Comparison of ENCODE assay signal across 8 cellular contexts in the genomic region with DNA sequence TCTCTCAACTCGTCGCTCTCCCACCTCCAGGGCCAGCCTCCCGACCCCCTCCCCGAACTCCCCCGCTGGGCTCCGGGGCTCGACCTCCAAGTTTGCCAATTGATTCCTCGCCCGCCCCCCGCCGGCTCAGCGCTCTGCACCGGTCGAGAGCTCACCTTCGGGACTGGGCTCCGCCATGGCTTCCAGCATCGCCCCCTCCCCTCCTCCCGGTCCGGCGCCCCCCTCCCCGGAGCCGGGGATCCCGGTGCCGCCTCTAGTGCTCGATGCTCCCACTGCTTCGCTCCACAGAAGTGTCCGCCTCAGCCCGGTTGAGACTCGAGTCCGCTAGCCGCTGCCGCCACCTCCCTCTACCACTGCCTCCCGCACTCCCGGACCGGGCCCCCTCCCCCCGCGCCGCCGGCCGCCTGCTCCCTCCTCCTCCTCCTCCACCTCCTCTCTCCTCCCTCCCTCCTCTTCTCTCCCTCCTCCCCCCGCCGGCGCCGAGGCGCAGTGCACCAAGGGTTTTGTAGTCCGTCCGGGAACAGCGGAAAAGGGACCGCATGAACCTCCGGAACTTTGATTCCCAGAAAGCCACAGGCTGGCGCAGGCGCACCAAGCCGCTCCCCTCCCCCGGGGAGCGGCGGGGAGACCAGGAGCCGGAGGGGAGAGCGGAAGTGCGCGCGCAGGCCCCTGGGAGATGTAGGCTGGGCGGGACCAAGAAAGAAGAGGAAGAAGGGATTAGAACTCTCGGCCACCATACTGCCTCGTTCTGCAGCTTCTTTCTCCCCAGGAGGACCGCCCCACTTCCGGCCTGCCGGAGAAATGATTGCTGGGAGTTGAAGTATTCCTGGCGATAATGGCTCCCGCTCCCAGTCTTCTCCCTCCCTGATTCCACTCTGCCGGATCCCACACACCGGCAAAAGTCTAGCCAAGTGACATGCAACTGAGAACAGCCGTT. TPM values are rescaled to one million over a fixed set of nuclear protein-coding genes. Genes with fewer than 3 reads are reported as not detected.
A peak's percentile ranks its signal among the peaks of the same experiment; 100 is the strongest.
DNase-seq lines count a peak whose midpoint lies in the region; ATAC-seq and TF ChIP-seq lines count a peak whose summit lies in the region.

TSS of gene PHF23 (minus strand) at position 367 of the 937 bp plus-strand sequence. CDS start at position 189, 178 bp downstream.

- peaks cover 11% of the 10 kb centered on the region for H3K27me3 Mint-ChIP-seq in HFFc6 (ENCODE audit: insufficient read depth)
- no peaks in the 10 kb centered on the region for H3K27me3 Mint-ChIP-seq in activated naive CD4-positive, alpha-beta T cell treated with anti-CD3 and anti-CD28 coated beads, Interleukin-2, amount 50 U/mL, for 24 hours

- peak within 1 kb of the TSS; percentile 93 for H3K4me3 Mint-ChIP-seq in HFFc6
- peak within 1 kb of the TSS; percentile 90 for H3K4me3 Mint-ChIP-seq in activated naive CD4-positive, alpha-beta T cell treated with anti-CD3 and anti-CD28 coated beads, Interleukin-2, amount 50 U/mL, for 24 hours

- peak; percentile 70 for ATAC-seq in SK-N-SH treated with all-trans-retinoic acid at 6 μM for 48 hours

- TF ChIP-seq CTCF in HFFc6 (IDR thresholded peaks at IDR 0.05): peak; percentile 35; the same call in 1 of the 2 replicates

- peaks cover 62% of the 10 kb centered on the region for H3K4me1 Mint-ChIP-seq in HFFc6 (ENCODE audit: low read depth)
- peaks cover 57% of the 10 kb centered on the region for H3K4me1 Mint-ChIP-seq in activated naive CD4-positive, alpha-beta T cell treated with anti-CD3 and anti-CD28 coated beads, Interleukin-2, amount 50 U/mL, for 24 hours

- no peaks in the 10 kb centered on the region for H3K9me3 Mint-ChIP-seq in HFFc6
- H3K9me3 Mint-ChIP-seq in activated naive CD4-positive, alpha-beta T cell treated with anti-CD3 and anti-CD28 coated beads, Interleukin-2, amount 50 U/mL, for 24 hours: no peaks in the 10 kb centered on the region

- H3K36me3 Mint-ChIP-seq in HFFc6 (ENCODE audit: low read depth): peaks cover 52% of the 10 kb centered on the region
- peaks cover 13% of the 10 kb centered on the region for H3K36me3 Mint-ChIP-seq in activated naive CD4-positive, alpha-beta T cell treated with anti-CD3 and anti-CD28 coated beads, Interleukin-2, amount 50 U/mL, for 24 hours

- DNase-seq in GDM1 (lab: John Stamatoyannopoulos, UW) (peak; percentile 99), HFFc6 (peak; percentile 99), NCI-H1092 (lab: John Stamatoyannopoulos, UW) (peak; percentile 96), germinal center (ENCODE audit: low spot score) (peak; percentile 97), non-pigmented ciliary epithelial cell (ENCODE audit: low read depth) (peak; percentile 97), superior temporal gyrus (ENCODE audit: extremely low spot score) (peak; percentile 100)

- H3K27ac Mint-ChIP-seq in HFFc6: peak within 1 kb of the TSS; percentile 94
- peak within 1 kb of the TSS; percentile 94 for H3K27ac Mint-ChIP-seq in activated naive CD4-positive, alpha-beta T cell treated with anti-CD3 and anti-CD28 coated beads, Interleukin-2, amount 50 U/mL, for 24 hours

TF ChIP-seq in SK-N-SH treated with all-trans-retinoic acid at 6 μM for 48 hours, 23 proteins besides CTCF, POLR2A, EP300 and RAD21:
- TF ChIP-seq GLIS3 (CRISPR knock-in tag; IDR thresholded peaks at IDR 0.05) (peak; percentile 74), TSHZ2 (CRISPR knock-in tag; IDR thresholded peaks at IDR 0.05) (peak; percentile 63), BACH2 (CRISPR knock-in tag; IDR thresholded peaks at IDR 0.05; ENCODE audit: borderline replicate concordance) (no peak)
TF ChIP-seq in SK-N-SH treated with all-trans-retinoic acid at 6 μM for 48 hours: peak in this region for 2.

RNA-seq across cellular contexts. Expression of gene PHF23, which starts in this region (rescaled TPM):
- 10 to 100 TPM; 57.0 to 75.0 (median 68.2) TPM for total RNA-seq in HFFc6 (2021; fragmentation: NEBNext Ultra II Directional; extraction: Animal tissue kit (Norgen Biotek cat#: 25700))

Comparison
In these comparisons a context has a peak if more than half of its experiments do, and no peak if none do; other contexts are left out.
1. Peak in every context shown above with its lines: DNase-seq and ATAC-seq.